Comparison of ENCODE assay signal across 10 cellular contexts in genomic region chr4:930827-931193, GRCh38. TPM values are rescaled to one million over a fixed set of nuclear protein-coding genes. Genes with fewer than 3 reads are reported as not detected.
DNase-seq lines count a peak whose midpoint lies in the region; ATAC-seq and TF ChIP-seq lines count a peak whose summit lies in the region.
"Had no signal": no experiment of that assay in that cellular context is flagged by ENCODE, and none has a peak within 500 bp of the region (broad histone marks: within the 10 kb centered on the region; RNA-seq: fewer than 3 reads in every experiment).

No MANE protein-coding gene starts in this region.

- H3K27ac Mint-ChIP-seq in activated CD8-positive, alpha-beta T cell treated with anti-CD3 and anti-CD28 coated beads for 36 hours: peak overlapping the region; percentile 96
- H3K27ac Mint-ChIP-seq in stimulated activated memory B cell treated with anti-CD40 and anti-IgM and Interleukin-4, amounts not matched to agents 10 μg/mL and 1 μg/mL and 100 μg/mL, for 72 hours: peak overlapping the region; percentile 95

- H3K9me3 Mint-ChIP-seq in activated CD8-positive, alpha-beta T cell treated with anti-CD3 and anti-CD28 coated beads for 36 hours: no peaks in the 10 kb centered on the region
- H3K9me3 Mint-ChIP-seq in stimulated activated memory B cell treated with anti-CD40 and anti-IgM and Interleukin-4, amounts not matched to agents 10 μg/mL and 1 μg/mL and 100 μg/mL, for 72 hours: no peaks in the 10 kb centered on the region

- no peak overlapping the region for H3K27ac ChIP-seq in iPS-18a (ENCODE audit: low read length)

- H3K9ac ChIP-seq in iPS-18a (ENCODE audit: low read length): peak overlapping the region; percentile 81

- peaks cover 5% of the 10 kb centered on the region for H3K4me1 ChIP-seq in iPS-18a (ENCODE audit: control insufficient read depth, low read depth, low read length)

- POLR2A ChIA-PET in activated CD8-positive, alpha-beta T cell treated with anti-CD3 and anti-CD28 coated beads for 36 hours (lab: Charles Lee): interaction anchor here (1.1 to 4.8 kb wide), 9 partner anchors 8 to 270 kb away, joined by 3 to 25 read pairs (median 3); partner anchors contain the start of gene IDUA

- CTCF ChIA-PET in activated CD8-positive, alpha-beta T cell treated with anti-CD3 and anti-CD28 coated beads for 36 hours (lab: Charles Lee): interaction anchor here (1.3 to 1.7 kb wide), 2 partner anchors 56 to 57 kb away, joined by 6 to 10 read pairs; partner anchors contain the start of gene IDUA

- TF ChIP-seq CTCF in activated CD8-positive, alpha-beta T cell treated with anti-CD3 and anti-CD28 coated beads for 36 hours (IDR thresholded peaks at IDR 0.05): no peak

- H3K4me1 Mint-ChIP-seq in activated CD8-positive, alpha-beta T cell treated with anti-CD3 and anti-CD28 coated beads for 36 hours (ENCODE audit: low read depth): peaks cover 45% of the 10 kb centered on the region
- H3K4me1 Mint-ChIP-seq in stimulated activated memory B cell treated with anti-CD40 and anti-IgM and Interleukin-4, amounts not matched to agents 10 μg/mL and 1 μg/mL and 100 μg/mL, for 72 hours: peaks cover 72% of the 10 kb centered on the region

- H3K36me3 Mint-ChIP-seq in activated CD8-positive, alpha-beta T cell treated with anti-CD3 and anti-CD28 coated beads for 36 hours (ENCODE audit: low read depth): no peaks in the 10 kb centered on the region
- no peaks in the 10 kb centered on the region for H3K36me3 Mint-ChIP-seq in stimulated activated memory B cell treated with anti-CD40 and anti-IgM and Interleukin-4, amounts not matched to agents 10 μg/mL and 1 μg/mL and 100 μg/mL, for 72 hours

- peaks cover 4% of the 10 kb centered on the region for H3K27me3 ChIP-seq in iPS-18a (ENCODE audit: control insufficient read depth, insufficient read depth, low read length)
- H3K27me3 ChIP-seq: pancreas had no signal

- H3K4me3 Mint-ChIP-seq in activated CD8-positive, alpha-beta T cell treated with anti-CD3 and anti-CD28 coated beads for 36 hours: peak overlapping the region; percentile 91
- peak overlapping the region; percentile 83 for H3K4me3 Mint-ChIP-seq in stimulated activated memory B cell treated with anti-CD40 and anti-IgM and Interleukin-4, amounts not matched to agents 10 μg/mL and 1 μg/mL and 100 μg/mL, for 72 hours

- H3K4me3 ChIP-seq in iPS-18a (ENCODE audit: low read length): peak overlapping the region; percentile 89

- no peaks in the 10 kb centered on the region for H3K27me3 Mint-ChIP-seq in activated CD8-positive, alpha-beta T cell treated with anti-CD3 and anti-CD28 coated beads for 36 hours
- no peaks in the 10 kb centered on the region for H3K27me3 Mint-ChIP-seq in stimulated activated memory B cell treated with anti-CD40 and anti-IgM and Interleukin-4, amounts not matched to agents 10 μg/mL and 1 μg/mL and 100 μg/mL, for 72 hours

- peak; percentile 1 for DNase-seq in NCI-H510A treated with DMSO at 0.1 percent for 48 hours (lab: John Stamatoyannopoulos, UW)
- DNase-seq in NCI-H510A (lab: John Stamatoyannopoulos, UW): no peak
- DNase-seq in activated CD8-positive, alpha-beta T cell treated with anti-CD3 and anti-CD28 coated beads for 36 hours: no peak
- DNase-seq in NCI-H82 (lab: John Stamatoyannopoulos, UW): no peak
- DNase-seq in COR-L47 (lab: John Stamatoyannopoulos, UW): no peak
- DNase-seq: NCI-H345 had no signal

- H3K36me3 ChIP-seq in iPS-18a (ENCODE audit: control insufficient read depth, low read depth, low read length): no peaks in the 10 kb centered on the region
- H3K36me3 ChIP-seq: pancreas had no signal

- ATAC-seq in activated CD8-positive, alpha-beta T cell treated with anti-CD3 and anti-CD28 coated beads for 36 hours: no peak
- ATAC-seq in stimulated activated memory B cell treated with anti-CD40 and anti-IgM and Interleukin-4, amounts not matched to agents 10 μg/mL and 1 μg/mL and 100 μg/mL, for 72 hours: no peak
- ATAC-seq in HG02840 (IDR thresholded peaks at IDR 0.05; ENCODE audit: low FRiP score, unreplicated experiment): no peak

- intact Hi-C loops in activated CD8-positive, alpha-beta T cell treated with anti-CD3 and anti-CD28 coated beads for 36 hours (cut with micrococcal nuclease): loop anchor here (2.0 to 5.0 kb wide), 2 partner anchors 52 to 56 kb away; partner anchors contain the start of gene IDUA

- H3K9me3 ChIP-seq in iPS-18a (ENCODE audit: control insufficient read depth, low read depth, low read length): no peaks in the 10 kb centered on the region
- H3K9me3 ChIP-seq: pancreas had no signal

RNA-seq across cellular contexts. Expression of gene GAK, which starts 1.3 kb away (rescaled TPM):
- total RNA-seq in activated CD8-positive, alpha-beta T cell treated with anti-CD3 and anti-CD28 coated beads for 36 hours: 100 to 1,000 TPM in 1 of 2 experiments, 10 to 100 TPM in 1; 97.8 to 102 TPM

RNA-seq across cellular contexts. Expression of gene TMEM175, which starts 1.4 kb away (rescaled TPM):
- total RNA-seq in activated CD8-positive, alpha-beta T cell treated with anti-CD3 and anti-CD28 coated beads for 36 hours: 10 to 100 TPM; 11.0 to 11.2 TPM

RNA-seq across cellular contexts. Expression of gene DGKQ, which starts 42.6 kb away (rescaled TPM):
- 10 to 100 TPM; 14.3 to 16.7 TPM for total RNA-seq in activated CD8-positive, alpha-beta T cell treated with anti-CD3 and anti-CD28 coated beads for 36 hours

RNA-seq across cellular contexts. Expression of gene IDUA, which starts 56.0 kb away (rescaled TPM):
- total RNA-seq in activated CD8-positive, alpha-beta T cell treated with anti-CD3 and anti-CD28 coated beads for 36 hours: 1 to 10 TPM; 4.8 to 5.4 TPM
